In the genomic region with DNA sequence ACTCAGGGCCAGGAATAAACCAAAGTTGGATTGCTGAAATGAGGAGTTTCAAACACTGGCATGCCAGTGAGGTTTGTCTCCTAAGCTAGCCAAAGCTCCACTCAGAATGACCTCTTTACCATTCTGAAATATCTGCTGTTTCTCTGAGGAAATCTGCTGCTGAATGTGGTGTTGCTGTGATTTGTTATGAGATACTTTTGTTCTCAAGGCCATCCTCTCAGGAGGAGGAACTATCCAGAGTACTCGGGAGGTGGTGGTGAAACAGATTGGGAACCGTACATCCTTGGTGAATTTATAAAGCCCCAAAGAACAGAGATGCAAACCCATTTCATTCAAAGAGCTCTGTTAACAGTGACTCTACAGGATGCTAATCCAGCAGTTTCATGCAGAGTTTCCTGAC, we compare ENCODE assay signal across 22 cellular contexts. TPM values are rescaled to one million over a fixed set of nuclear protein-coding genes. Genes with fewer than 3 reads are reported as not detected.
DNase-seq lines count a peak whose midpoint lies in the region; ATAC-seq, FAIRE-seq and TF ChIP-seq lines count a peak whose summit lies in the region.
"Had no signal": no experiment of that assay in that cellular context is flagged by ENCODE, and none has a peak within 500 bp of the region (broad histone marks: within the 10 kb centered on the region; RNA-seq: fewer than 3 reads in every experiment).

No MANE protein-coding gene starts in this region.

- H3K4me1 Mint-ChIP-seq in GM23338 = peaks cover 42% of the 10 kb centered on the region
- peaks cover 37% of the 10 kb centered on the region for H3K4me1 Mint-ChIP-seq in WTC11
- no peaks in the 10 kb centered on the region for H3K4me1 Mint-ChIP-seq in activated T-helper 1 cell treated with anti-CD3 and anti-CD28 coated beads, Interleukin-12 subunit alpha, Interleukin-12 subunit beta, Interleukin-2, Interleukin-4 antibody, amounts not matched to agents 30 ng/mL and 10 ng/mL and 1 ng/mL, durations not matched to agents 14 hours and 24 hours and 36 hours (ENCODE audit: low read depth)
- H3K4me1 Mint-ChIP-seq: CD14-positive monocyte, IgD-negative memory B cell had no signal

- H3K27ac ChIP-seq in GM23338 (ENCODE audit: low read depth) = no peak overlapping the region
- H3K27ac ChIP-seq in HUES48 (ENCODE audit: low read depth, low read length) = peak overlapping the region; percentile 16
- no peak overlapping the region for H3K27ac ChIP-seq in small intestine (ENCODE audit: low read depth in 1 of 2, low read length in 1 of 2)
- H3K27ac ChIP-seq: HL-60 had no signal

- CTCF ChIA-PET in WTC11 (lab: Charles Lee) = interaction anchor here (0.7 kb wide), 1 partner anchor 70 kb away, joined by 3 read pairs; no protein-coding TSS in a partner anchor

- H3K27ac Mint-ChIP-seq in GM23338 (no peak overlapping the region), WTC11 (no peak overlapping the region)
- no peak overlapping the region for H3K27ac Mint-ChIP-seq in activated T-helper 1 cell treated with anti-CD3 and anti-CD28 coated beads, Interleukin-12 subunit alpha, Interleukin-12 subunit beta, Interleukin-2, Interleukin-4 antibody, amounts not matched to agents 30 ng/mL and 10 ng/mL and 1 ng/mL, durations not matched to agents 14 hours and 24 hours and 36 hours
- H3K27ac Mint-ChIP-seq: CD14-positive monocyte; CD8-positive, alpha-beta T cell; IgD-negative memory B cell had no signal

- H3K36me3 Mint-ChIP-seq in GM23338 (ENCODE audit: low read depth) = no peaks in the 10 kb centered on the region
- no peaks in the 10 kb centered on the region for H3K36me3 Mint-ChIP-seq in WTC11
- H3K36me3 Mint-ChIP-seq in activated T-helper 1 cell treated with anti-CD3 and anti-CD28 coated beads, Interleukin-12 subunit alpha, Interleukin-12 subunit beta, Interleukin-2, Interleukin-4 antibody, amounts not matched to agents 30 ng/mL and 10 ng/mL and 1 ng/mL, durations not matched to agents 14 hours and 24 hours and 36 hours (ENCODE audit: low read depth) = no peaks in the 10 kb centered on the region
- H3K36me3 Mint-ChIP-seq: CD14-positive monocyte, IgD-negative memory B cell had no signal

- no peak for FAIRE-seq in small intestine (lab: Jason Lieb, UNC)
- FAIRE-seq: A204.1, D721Med, GM12892, GM19239, H54 had no signal

- POLR2A ChIA-PET in WTC11 (lab: Charles Lee) = no interaction called here

- H3F3A ChIP-seq in GM23338 (replicated peaks; ENCODE audit: low read depth) = 0 out of 2 replicates have a peak, but pooled peaks cover 5% of the 10 kb centered on the region

- H3K27me3 ChIP-seq in GM23338 (ENCODE audit: insufficient read depth) = no peaks in the 10 kb centered on the region
- H3K27me3 ChIP-seq in HUES48 (ENCODE audit: control insufficient read depth, insufficient read depth, low read length) = no peaks in the 10 kb centered on the region
- H3K27me3 ChIP-seq in small intestine (ENCODE audit: control insufficient read depth in 2 of 2, insufficient read depth in 2 of 2, low read length in 2 of 2) = no peaks in the 10 kb centered on the region

- H3K4me2 ChIP-seq in GM23338 = 0 out of 2 replicates have a peak overlapping the region, but pooled peaks have one; percentile 16

- no peak overlapping the region for H2AFZ ChIP-seq in GM23338

- no peaks in the 10 kb centered on the region for H4K20me1 ChIP-seq in GM23338 (replicated peaks; ENCODE audit: insufficient read depth)

- H3K4me3 ChIP-seq in GM23338 (no peak overlapping the region), HUES48 (ENCODE audit: low read depth, low read length) (no peak overlapping the region), small intestine (ENCODE audit: low read depth in 1 of 2, low read length in 2 of 2) (no peak overlapping the region)

- H3K4me1 ChIP-seq in GM23338 (ENCODE audit: insufficient read depth) (peaks cover 24% of the 10 kb centered on the region), HUES48 (ENCODE audit: control insufficient read depth, insufficient read depth, low read length) (peaks cover 24% of the 10 kb centered on the region), small intestine (ENCODE audit: control insufficient read depth in 2 of 2, insufficient read depth in 1 of 2, low read depth in 1 of 2, low read length in 1 of 2) (no peaks in the 10 kb centered on the region)

- H3K9me3 ChIP-seq in HUES48 (ENCODE audit: control insufficient read depth, insufficient read depth, low read length) (no peaks in the 10 kb centered on the region), small intestine (ENCODE audit: control insufficient read depth, low read depth) (no peaks in the 10 kb centered on the region)

- no peak overlapping the region for H3K4me3 Mint-ChIP-seq in GM23338
- H3K4me3 Mint-ChIP-seq in WTC11 = no peak overlapping the region
- H3K4me3 Mint-ChIP-seq in activated T-helper 1 cell treated with anti-CD3 and anti-CD28 coated beads, Interleukin-12 subunit alpha, Interleukin-12 subunit beta, Interleukin-2, Interleukin-4 antibody, amounts not matched to agents 30 ng/mL and 10 ng/mL and 1 ng/mL, durations not matched to agents 14 hours and 24 hours and 36 hours = no peak overlapping the region
- H3K4me3 Mint-ChIP-seq: CD14-positive monocyte; CD8-positive, alpha-beta T cell; IgD-negative memory B cell had no signal

- no peak overlapping the region for H3K9ac ChIP-seq in HUES48 (ENCODE audit: low read depth, low read length)

- intact Hi-C loops in activated T-helper 1 cell treated with anti-CD3 and anti-CD28 coated beads, Interleukin-12 subunit alpha, Interleukin-12 subunit beta, Interleukin-2, Interleukin-4 antibody, amounts not matched to agents 30 ng/mL and 10 ng/mL and 1 ng/mL, durations not matched to agents 14 hours and 24 hours and 36 hours (cut with micrococcal nuclease) = no loop called here

- DNase-seq in GM23338 (ENCODE audit: low spot score) (no peak), WTC11 (ENCODE audit: low spot score) (no peak), iPS-NIHi7 (ENCODE audit: extremely low spot score) (peak; percentile 18), small intestine (no peak), HK-2 (ENCODE audit: unreplicated experiment) (no peak)
- no peak for DNase-seq in activated T-helper 1 cell treated with anti-CD3 and anti-CD28 coated beads, Interleukin-12 subunit alpha, Interleukin-12 subunit beta, Interleukin-2, Interleukin-4 antibody, amounts not matched to agents 30 ng/mL and 10 ng/mL and 1 ng/mL, durations not matched to agents 14 hours and 24 hours and 36 hours (ENCODE audit: low spot score)
- DNase-seq: CD8-positive, alpha-beta T cell; COR-L47; DMS153; DMS79 treated with DMSO at 0.1 percent for 48 hours; GDM1; KG1 had no signal

- H3K79me2 ChIP-seq in GM23338 (replicated peaks; ENCODE audit: insufficient read depth) = no peaks in the 10 kb centered on the region

- H3K9me2 ChIP-seq in GM23338 (ENCODE audit: insufficient read depth) = no peaks in the 10 kb centered on the region; the same call in 1 of the 2 replicates

- 75 to 84% (median 80%) methylated on average over 2 of the region's 2 CpGs for WGBS in small intestine, 3 donors

- peaks cover 4% of the 10 kb centered on the region for H3K27me3 Mint-ChIP-seq in GM23338 (ENCODE audit: insufficient read depth, low read depth, poor library complexity)
- no peaks in the 10 kb centered on the region; the same call in 1 of the 2 replicates for H3K27me3 Mint-ChIP-seq in WTC11 (ENCODE audit: low read depth)
- H3K27me3 Mint-ChIP-seq in activated T-helper 1 cell treated with anti-CD3 and anti-CD28 coated beads, Interleukin-12 subunit alpha, Interleukin-12 subunit beta, Interleukin-2, Interleukin-4 antibody, amounts not matched to agents 30 ng/mL and 10 ng/mL and 1 ng/mL, durations not matched to agents 14 hours and 24 hours and 36 hours (ENCODE audit: insufficient read depth) = no peaks in the 10 kb centered on the region
- H3K27me3 Mint-ChIP-seq: IgD-negative memory B cell had no signal

- H3K9me3 Mint-ChIP-seq in GM23338 = no peaks in the 10 kb centered on the region
- no peaks in the 10 kb centered on the region for H3K9me3 Mint-ChIP-seq in WTC11
- no peaks in the 10 kb centered on the region for H3K9me3 Mint-ChIP-seq in activated T-helper 1 cell treated with anti-CD3 and anti-CD28 coated beads, Interleukin-12 subunit alpha, Interleukin-12 subunit beta, Interleukin-2, Interleukin-4 antibody, amounts not matched to agents 30 ng/mL and 10 ng/mL and 1 ng/mL, durations not matched to agents 14 hours and 24 hours and 36 hours
- H3K9me3 Mint-ChIP-seq: CD8-positive, alpha-beta T cell; IgD-negative memory B cell had no signal

- H3K36me3 ChIP-seq in GM23338 (ENCODE audit: insufficient read depth) (no peaks in the 10 kb centered on the region), HUES48 (ENCODE audit: control insufficient read depth, insufficient read depth, low read length) (no peaks in the 10 kb centered on the region), small intestine (ENCODE audit: control insufficient read depth in 2 of 2, insufficient read depth in 2 of 2, low read length in 2 of 2) (no peaks in the 10 kb centered on the region)

- ATAC-seq in GM23338 (peak; percentile 59), WTC11 (peak; percentile 25; the same call in 1 of the 2 replicates), GM21786 (IDR thresholded peaks at IDR 0.05; ENCODE audit: unreplicated experiment) (no peak)
- ATAC-seq: CD8-positive, alpha-beta T cell had no signal

- no peak for TF ChIP-seq CTCF in GM23338 (conservative IDR thresholded peaks at IDR 0.05; ENCODE audit: low read depth in 2 of 2)
- no peak for TF ChIP-seq CTCF in WTC11 (IDR thresholded peaks at IDR 0.05)

TF ChIP-seq in GM23338, 12 proteins besides CTCF, POLR2A, EP300 and RAD21 (continues in another document):
- TF ChIP-seq JUNB (IDR thresholded peaks at IDR 0.05; ENCODE audit: unreplicated experiment) (no peak), CREB1 (CRISPR knock-in tag; IDR thresholded peaks at IDR 0.05; ENCODE audit: low read depth) (no peak), EZH2 (IDR thresholded peaks at IDR 0.05; ENCODE audit: low read depth, unreplicated experiment) (no peak)

TF ChIP-seq in WTC11, 78 proteins besides CTCF, POLR2A, EP300 and RAD21:
- no peak for TF ChIP-seq ATF1 (CRISPR knock-in tag; IDR thresholded peaks at IDR 0.05)
- 0 out of 2 replicates have a peak, but pooled peaks have one; percentile 11 for TF ChIP-seq ZNF317 (CRISPR knock-in tag; IDR thresholded peaks at IDR 0.05; ENCODE audit: borderline replicate concordance, low read depth)
- no peak for TF ChIP-seq E2F5 (CRISPR knock-in tag; IDR thresholded peaks at IDR 0.05)
TF ChIP-seq in WTC11: peak in this region for 1.

RNA-seq across cellular contexts. Expression of gene BDNF, which starts 50.5 kb away (rescaled TPM):
- 5.1 and 6.8 TPM in 2 replicates for total RNA-seq in GM23338 (2014; rRNA removed; shearing (Covaris generic))
- polyA plus RNA-seq in GM23338 (2016; fragmentation: Nextera tagmentation; extraction: Ambion mirVana) (4.2 and 5.2 TPM in 2 replicates), small intestine (under 1 TPM in 1 of 3 donors, not detected in 2; 0.15 TPM)
- total RNA-seq in WTC11 (2021) = 4.6 to 5.0 TPM (median 4.8 TPM) in 3 replicates
- not detected in 2 replicates for total RNA-seq in activated T-helper 1 cell treated with anti-CD3 and anti-CD28 coated beads, Interleukin-12 subunit alpha, Interleukin-12 subunit beta, Interleukin-2, Interleukin-4 antibody, amounts not matched to agents 30 ng/mL and 10 ng/mL and 1 ng/mL, durations not matched to agents 14 hours and 24 hours and 36 hours
- total RNA-seq: CD8-positive, alpha-beta T cell had no signal
- polyA plus RNA-seq: CD14-positive monocyte, IgD-negative memory B cell had no signal
